ENCODE assay signal across 13 cellular contexts in genomic region chr16:55510185-55510805, GRCh38. TPM values are rescaled to one million over a fixed set of nuclear protein-coding genes. Genes with fewer than 3 reads are reported as not detected.
DNase-seq lines count a peak whose midpoint lies in the region; ATAC-seq and TF ChIP-seq lines count a peak whose summit lies in the region.
"Had no signal": no experiment of that assay in that cellular context is flagged by ENCODE, and none has a peak within 500 bp of the region (broad histone marks: within the 10 kb centered on the region; RNA-seq: fewer than 3 reads in every experiment).

No MANE protein-coding gene starts in this region.

- no peak overlapping the region for H3K27ac Mint-ChIP-seq in activated T-cell treated with anti-CD3 and anti-CD28 coated beads, Interleukin-2, amount 50 U/mL, for 72 hours
- H3K27ac Mint-ChIP-seq in activated T-helper 2 cell treated with anti-CD3 and anti-CD28 coated beads, Interferon-gamma antibody, Interleukin-2, Interleukin-4, amounts not matched to agents 10 μg/mL and 5 μg/mL and 100 μg/mL, durations not matched to agents 14 hours and 24 hours and 36 hours = no peak overlapping the region
- H3K27ac Mint-ChIP-seq: activated naive CD4-positive, alpha-beta T cell treated with anti-CD3 and anti-CD28 coated beads, Interleukin-2, amount 10 ng/mL, durations not matched to agents 7 days and 5 days had no signal

- in situ Hi-C loops in transverse colon (cut with MboI; ENCODE audit: low pct_ligation_motif_present in 1 of 4, low pct_unique_long_range_greater_than_20kb in 1 of 4, low sequenced_read_pairs in 3 of 4) = no loop called here

- TF ChIP-seq CTCF in lower lobe of right lung (IDR thresholded peaks at IDR 0.05) (no peak), transverse colon (IDR thresholded peaks at IDR 0.05) (no peak)

- ATAC-seq in activated T-cell treated with anti-CD3 and anti-CD28 coated beads, Interleukin-2, amount 50 U/mL, for 72 hours (replicated peaks in 1 of 2) = no peak
- no peak for ATAC-seq in lower lobe of right lung

- peak overlapping the region; percentile 34 to 77 for H3K4me3 Mint-ChIP-seq in activated T-cell treated with anti-CD3 and anti-CD28 coated beads, Interleukin-2, amount 50 U/mL, for 72 hours
- H3K4me3 Mint-ChIP-seq in activated T-helper 2 cell treated with anti-CD3 and anti-CD28 coated beads, Interferon-gamma antibody, Interleukin-2, Interleukin-4, amounts not matched to agents 10 μg/mL and 5 μg/mL and 100 μg/mL, durations not matched to agents 14 hours and 24 hours and 36 hours (ENCODE audit: low read depth) = peak overlapping the region; percentile 73

- TF ChIP-seq POLR2A in transverse colon (IDR thresholded peaks at IDR 0.05) = no peak

- H3K4me3 ChIP-seq in lower lobe of right lung = peak overlapping the region; percentile 61
- peak overlapping the region in 3 of 4 donors; percentile 57 to 63 (median 59) for H3K4me3 ChIP-seq in transverse colon
- H3K4me3 ChIP-seq: SJSA1 had no signal

- WGBS in transverse colon (ENCODE audit: low coverage in 1 of 2), 2 donors = 40 to 47% methylated on average over 4 of the region's 4 CpGs

- H3K27me3 Mint-ChIP-seq in activated T-cell treated with anti-CD3 and anti-CD28 coated beads, Interleukin-2, amount 50 U/mL, for 72 hours (ENCODE audit: low read depth) = peaks cover 47% of the 10 kb centered on the region
- peaks cover 28% of the 10 kb centered on the region for H3K27me3 Mint-ChIP-seq in activated T-helper 2 cell treated with anti-CD3 and anti-CD28 coated beads, Interferon-gamma antibody, Interleukin-2, Interleukin-4, amounts not matched to agents 10 μg/mL and 5 μg/mL and 100 μg/mL, durations not matched to agents 14 hours and 24 hours and 36 hours (ENCODE audit: low read depth)

- H3K9me3 Mint-ChIP-seq in activated T-cell treated with anti-CD3 and anti-CD28 coated beads, Interleukin-2, amount 50 U/mL, for 72 hours = peaks cover 0 to 6% of the 10 kb centered on the region in 2 donors
- H3K9me3 Mint-ChIP-seq in activated T-helper 2 cell treated with anti-CD3 and anti-CD28 coated beads, Interferon-gamma antibody, Interleukin-2, Interleukin-4, amounts not matched to agents 10 μg/mL and 5 μg/mL and 100 μg/mL, durations not matched to agents 14 hours and 24 hours and 36 hours = peaks cover 29% of the 10 kb centered on the region
- H3K9me3 Mint-ChIP-seq: activated naive CD4-positive, alpha-beta T cell treated with anti-CD3 and anti-CD28 coated beads, Interleukin-2, amount 10 ng/mL, durations not matched to agents 7 days and 5 days had no signal

- intact Hi-C loops in activated T-helper 2 cell treated with anti-CD3 and anti-CD28 coated beads, Interferon-gamma antibody, Interleukin-2, Interleukin-4, amounts not matched to agents 10 μg/mL and 5 μg/mL and 100 μg/mL, durations not matched to agents 14 hours and 24 hours and 36 hours (cut with micrococcal nuclease) = no loop called here
- intact Hi-C loops in lower lobe of right lung (cut with DNase I) = no loop called here
- intact Hi-C loops in transverse colon (cut with DNase I; ENCODE audit: low total_unique reads) = no loop called here

- H3K27me3 ChIP-seq in lower lobe of right lung (ENCODE audit: low read depth) (no peaks in the 10 kb centered on the region), transverse colon (no peaks in the 10 kb centered on the region)
- H3K27me3 ChIP-seq: foreskin keratinocyte, right atrium auricular region, SJSA1 had no signal

- DNase-seq in activated T-cell treated with anti-CD3 and anti-CD28 coated beads, Interleukin-2, amount 50 U/mL, for 72 hours = no peak
- no peak for DNase-seq in activated T-cell treated with anti-CD3 and anti-CD28 coated beads, Interleukin-2, amount 50 U/mL, for 1 hour
- no peak for DNase-seq in activated T-helper 2 cell treated with anti-CD3 and anti-CD28 coated beads, Interferon-gamma antibody, Interleukin-2, Interleukin-4, amounts not matched to agents 10 μg/mL and 5 μg/mL and 100 μg/mL, durations not matched to agents 14 hours and 24 hours and 36 hours (ENCODE audit: low spot score)
- DNase-seq in lower lobe of right lung = no peak
- DNase-seq in transverse colon = no peak
- no peak for DNase-seq in HuH-7 (ENCODE audit: low spot score)
- no peak for DNase-seq in ureter (ENCODE audit: low spot score)
- no peak for DNase-seq in activated CD4-positive, alpha-beta T cell treated with anti-CD3 and anti-CD28 coated beads for 48 hours
- DNase-seq: activated naive CD4-positive, alpha-beta T cell treated with anti-CD3 and anti-CD28 coated beads, Interleukin-2, amount 10 ng/mL, durations not matched to agents 7 days and 5 days had no signal

- H3K36me3 ChIP-seq in lower lobe of right lung (peaks cover 9% of the 10 kb centered on the region), transverse colon (no peaks in the 10 kb centered on the region)
- H3K36me3 ChIP-seq: right atrium auricular region had no signal

- H3K9me3 ChIP-seq in lower lobe of right lung = peaks cover 10% of the 10 kb centered on the region
- H3K9me3 ChIP-seq in transverse colon = peaks cover 0 to 5% of the 10 kb centered on the region in 2 donors
- H3K9me3 ChIP-seq: SJSA1 had no signal

- H3K27ac ChIP-seq in lower lobe of right lung = peak overlapping the region; percentile 81
- H3K27ac ChIP-seq in transverse colon = peak overlapping the region in 3 of 4 donors; percentile 31 to 81 (median 74)
- H3K27ac ChIP-seq: SJSA1 had no signal

- no peaks in the 10 kb centered on the region for H3K4me1 ChIP-seq in lower lobe of right lung
- H3K4me1 ChIP-seq in transverse colon = peaks cover 0 to 13% (median 10%) of the 10 kb centered on the region in 4 donors

- TF ChIP-seq EP300 in transverse colon (IDR thresholded peaks at IDR 0.05; ENCODE audit: low read depth) = no peak

- peaks cover 9% of the 10 kb centered on the region for H3K4me1 Mint-ChIP-seq in activated T-cell treated with anti-CD3 and anti-CD28 coated beads, Interleukin-2, amount 50 U/mL, for 72 hours (ENCODE audit: low read depth)
- peaks cover 11% of the 10 kb centered on the region for H3K4me1 Mint-ChIP-seq in activated T-helper 2 cell treated with anti-CD3 and anti-CD28 coated beads, Interferon-gamma antibody, Interleukin-2, Interleukin-4, amounts not matched to agents 10 μg/mL and 5 μg/mL and 100 μg/mL, durations not matched to agents 14 hours and 24 hours and 36 hours (ENCODE audit: low read depth)

- H3K36me3 Mint-ChIP-seq in activated T-cell treated with anti-CD3 and anti-CD28 coated beads, Interleukin-2, amount 50 U/mL, for 72 hours (ENCODE audit: insufficient read depth in 2 of 2) = peaks cover 4 to 6% of the 10 kb centered on the region in 2 donors
- peaks cover 13% of the 10 kb centered on the region for H3K36me3 Mint-ChIP-seq in activated T-helper 2 cell treated with anti-CD3 and anti-CD28 coated beads, Interferon-gamma antibody, Interleukin-2, Interleukin-4, amounts not matched to agents 10 μg/mL and 5 μg/mL and 100 μg/mL, durations not matched to agents 14 hours and 24 hours and 36 hours (ENCODE audit: low read depth)
- H3K36me3 Mint-ChIP-seq: activated naive CD4-positive, alpha-beta T cell treated with anti-CD3 and anti-CD28 coated beads, Interleukin-2, amount 10 ng/mL, durations not matched to agents 7 days and 5 days had no signal

RNA-seq across cellular contexts. Expression of gene LPCAT2, which starts 1.4 kb away (rescaled TPM):
- total RNA-seq in activated T-cell treated with anti-CD3 and anti-CD28 coated beads, Interleukin-2, amount 50 U/mL, for 72 hours = 1 to 10 TPM; 1.5 to 2.0 TPM
- 4.1 and 4.7 TPM in 2 replicates for total RNA-seq in activated T-helper 2 cell treated with anti-CD3 and anti-CD28 coated beads, Interferon-gamma antibody, Interleukin-2, Interleukin-4, amounts not matched to agents 10 μg/mL and 5 μg/mL and 100 μg/mL, durations not matched to agents 14 hours and 24 hours and 36 hours
- total RNA-seq in lower lobe of right lung (35.8 TPM), transverse colon (10 to 100 TPM in 1 of 4 donors, 1 to 10 TPM in 3; 1.6 to 11.6 (median 6.2) TPM), ureter (23.6 TPM)

RNA-seq across cellular contexts. Expression of gene MMP2, which starts 31.3 kb away (rescaled TPM):
- not detected for total RNA-seq in activated T-cell treated with anti-CD3 and anti-CD28 coated beads, Interleukin-2, amount 50 U/mL, for 72 hours
- 0.11 and 0.34 TPM in 2 replicates for total RNA-seq in activated T-helper 2 cell treated with anti-CD3 and anti-CD28 coated beads, Interferon-gamma antibody, Interleukin-2, Interleukin-4, amounts not matched to agents 10 μg/mL and 5 μg/mL and 100 μg/mL, durations not matched to agents 14 hours and 24 hours and 36 hours
- total RNA-seq in lower lobe of right lung = 178 TPM
- total RNA-seq in transverse colon = 100 to 1,000 TPM in 1 of 4 donors, 10 to 100 TPM in 3; 52.7 to 105 (median 73.1) TPM
- total RNA-seq in ureter = 121 TPM

RNA-seq across cellular contexts. Expression of gene CAPNS2, which starts 56.2 kb away (rescaled TPM):
- total RNA-seq in activated T-cell treated with anti-CD3 and anti-CD28 coated beads, Interleukin-2, amount 50 U/mL, for 72 hours = not detected
- not detected in 2 replicates for total RNA-seq in activated T-helper 2 cell treated with anti-CD3 and anti-CD28 coated beads, Interferon-gamma antibody, Interleukin-2, Interleukin-4, amounts not matched to agents 10 μg/mL and 5 μg/mL and 100 μg/mL, durations not matched to agents 14 hours and 24 hours and 36 hours
- total RNA-seq in lower lobe of right lung = 2.0 TPM
- under 1 TPM in 2 of 4 donors, not detected in 2; 0.55 to 0.64 TPM for total RNA-seq in transverse colon
- total RNA-seq in ureter = 42.5 TPM
- total RNA-seq: LHCN-M2, SJSA1 had no signal

Comparison
In these comparisons a context has a peak if more than half of its experiments do, and no peak if none do; other contexts are left out.
1. RNA of gene MMP2, which starts 31.3 kb away (total RNA-seq): 178 TPM in lower lobe of right lung (single experiment), 121 TPM in ureter (single experiment) and 52.7 to 105 TPM in transverse colon; 0.11 to 0.34 TPM in activated T-helper 2 cell treated with anti-CD3 and anti-CD28 coated beads, Interferon-gamma antibody, Interleukin-2, Interleukin-4, amounts not matched to agents 10 μg/mL and 5 μg/mL and 100 μg/mL, durations not matched to agents 14 hours and 24 hours and 36 hours and not detected in activated T-cell treated with anti-CD3 and anti-CD28 coated beads, Interleukin-2, amount 50 U/mL, for 72 hours; every median in the first group is over 10 times any median in the second.
2. RNA of gene CAPNS2, which starts 56.2 kb away (total RNA-seq): 42.5 TPM in ureter (single experiment); 2.0 TPM in lower lobe of right lung (single experiment), 0.55 to 0.64 TPM in transverse colon, not detected in activated T-cell treated with anti-CD3 and anti-CD28 coated beads, Interleukin-2, amount 50 U/mL, for 72 hours and not detected in activated T-helper 2 cell treated with anti-CD3 and anti-CD28 coated beads, Interferon-gamma antibody, Interleukin-2, Interleukin-4, amounts not matched to agents 10 μg/mL and 5 μg/mL and 100 μg/mL, durations not matched to agents 14 hours and 24 hours and 36 hours; every median in the first group is over 10 times any median in the second.